Comparison of ENCODE assay signal across 14 cellular contexts in genomic region chr6:100260584-100260983, GRCh38.
"Had no signal": no experiment of that assay in that cellular context is flagged by ENCODE, and none has a peak within 500 bp of the region (broad histone marks: within the 10 kb centered on the region; RNA-seq: fewer than 3 reads in every experiment).

No MANE protein-coding gene starts in this region.

- H3K4me3 ChIP-seq: hepatocyte, pancreas, thoracic aorta had no signal

- DNase-seq: activated CD4-positive, alpha-beta T cell treated with anti-CD3 and anti-CD28 coated beads, Interleukin-2, amount 10 ng/mL, durations not matched to agents 7 days and 5 days; activated CD8-positive, alpha-beta memory T cell treated with anti-CD3 and anti-CD28 coated beads, Interleukin-2, amount 50 U/mL, for 48 hours; activated gamma-delta T cell treated with Interleukin-2 at 50 U/mL for 16 hours; activated naive CD8-positive, alpha-beta T cell treated with anti-CD3 and anti-CD28 coated beads for 36 hours; amygdala; effector CD8-positive, alpha-beta T cell; islet precursor cell; pancreas; stimulated activated CD4-positive, alpha-beta T cell treated with anti-CD3 and anti-CD28 coated beads, Interleukin-12 subunit alpha, Interleukin-12 subunit beta, amount 100 ng/mL, for 4 hours; stimulated activated CD4-positive, alpha-beta T cell treated with anti-CD3 and anti-CD28 coated beads, Interleukin-2, amount 100 ng/mL, for 24 hours had no signal

- ATAC-seq: left lobe of liver; pancreas; stimulated activated effector memory CD8-positive, alpha-beta T cell treated with anti-CD3 and anti-CD28 coated beads, Interleukin-12 subunit alpha, Interleukin-12 subunit beta, amount 100 ng/mL, for 72 hours had no signal

- H3K27ac ChIP-seq: hepatocyte, pancreas, thoracic aorta had no signal

- H3K36me3 ChIP-seq: pancreas, thoracic aorta had no signal

- H3K27me3 ChIP-seq: hepatocyte, pancreas had no signal
